21 cellular contexts compared by ENCODE assay signal in the genomic region with DNA sequence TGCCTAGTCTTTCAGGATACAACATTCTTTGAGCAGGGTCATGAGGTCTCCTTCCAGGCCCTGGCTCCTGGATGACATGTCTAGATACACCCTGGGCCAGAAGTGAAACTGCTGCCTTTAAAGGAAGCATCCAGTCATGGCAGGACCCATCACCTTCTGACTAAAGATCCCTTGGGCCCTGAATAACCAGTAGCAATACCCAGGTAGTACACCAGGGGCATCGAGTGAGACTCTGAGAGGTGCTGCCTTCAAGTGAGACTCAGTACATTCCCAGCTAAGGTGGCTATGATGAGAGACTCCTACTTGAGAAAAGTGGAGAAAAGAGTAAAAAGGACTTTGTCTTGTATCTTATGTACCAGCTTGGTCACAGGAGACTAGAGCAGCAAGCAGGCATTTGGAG. TPM values are rescaled to one million over a fixed set of nuclear protein-coding genes. Genes with fewer than 3 reads are reported as not detected.
DNase-seq lines count a peak whose midpoint lies in the region; ATAC-seq and TF ChIP-seq lines count a peak whose summit lies in the region.
"Had no signal": no experiment of that assay in that cellular context is flagged by ENCODE, and none has a peak within 500 bp of the region (broad histone marks: within the 10 kb centered on the region; RNA-seq: fewer than 3 reads in every experiment).

No MANE protein-coding gene starts in this region.

- no peaks in the 10 kb centered on the region for H3K36me3 ChIP-seq in GM06990 (ENCODE audit: control insufficient read depth, insufficient read depth, low read length)
- H3K36me3 ChIP-seq in endodermal cell (ENCODE audit: control insufficient read depth, insufficient read depth, low read length): no peaks in the 10 kb centered on the region
- H3K36me3 ChIP-seq: right atrium auricular region, thoracic aorta had no signal

- H3K4me1 ChIP-seq in endodermal cell (ENCODE audit: control insufficient read depth, insufficient read depth, low read length): no peaks in the 10 kb centered on the region
- H3K4me1 ChIP-seq: right atrium auricular region had no signal

- peak; percentile 49 for ATAC-seq in GM18907 (IDR thresholded peaks at IDR 0.05; ENCODE audit: unreplicated experiment)
- ATAC-seq in HG03196 (IDR thresholded peaks at IDR 0.05; ENCODE audit: unreplicated experiment): no peak
- no peak for ATAC-seq in activated T-helper 17 cell treated with anti-CD3 and anti-CD28 coated beads, Interleukin-2, amount 50 U/mL, for 72 hours (replicated peaks)
- ATAC-seq: esophagus mucosa had no signal

- no peak overlapping the region for H3K9ac ChIP-seq in endodermal cell (ENCODE audit: extremely low read depth, low read length, poor library complexity, severe bottlenecking)
- H3K9ac ChIP-seq: SK-N-SH had no signal

- peak; percentile 13 for TF ChIP-seq CTCF in GM06990 (IDR thresholded peaks at IDR 0.05; ENCODE audit: insufficient read depth, low read length, poor library complexity, severe bottlenecking)
- no peak for TF ChIP-seq CTCF in NB4 (IDR thresholded peaks at IDR 0.05; ENCODE audit: low read depth, low read length)
- peak; percentile 53 for TF ChIP-seq CTCF in endodermal cell (conservative IDR thresholded peaks at IDR 0.05)

- peaks cover 2% of the 10 kb centered on the region for H3K27me3 Mint-ChIP-seq in endodermal cell (ENCODE audit: insufficient read depth)
- peaks cover 23% of the 10 kb centered on the region for H3K27me3 Mint-ChIP-seq in activated T-helper 17 cell treated with anti-CD3 and anti-CD28 coated beads, Interleukin-2, amount 50 U/mL, for 72 hours

- DNase-seq in GM06990 (ENCODE audit: extremely low read depth, insufficient read length): no peak
- peak; percentile 5 for DNase-seq in NB4 (ENCODE audit: low read depth)
- peak; percentile 69 for DNase-seq in endodermal cell
- DNase-seq in COLO668 (lab: John Stamatoyannopoulos, UW; ENCODE audit: unreplicated experiment): no peak
- no peak for DNase-seq in NCI-H82 (lab: John Stamatoyannopoulos, UW)
- DNase-seq: dermis blood vessel endothelial cell; DMS153; islet precursor cell; NCI-H1436 treated with DMSO at 0.1 percent for 48 hours; SK-N-SH; stimulated activated CD4-positive, alpha-beta T cell treated with anti-CD3 and anti-CD28 coated beads, Interleukin-2, amount 100 ng/mL, for 24 hours had no signal

- no peak overlapping the region for H3K27ac ChIP-seq in endodermal cell (ENCODE audit: low read depth, low read length)
- H3K27ac ChIP-seq: right atrium auricular region, thoracic aorta had no signal

- 78% methylated on average over 1 of the region's 1 CpG; no CpG with 5 or more reads in 1 of the 2 experiments for WGBS in endodermal cell (ENCODE audit: insufficient coverage in 1 of 2, insufficient read length in 1 of 2), 2 experiments

- H3K4me3 Mint-ChIP-seq in endodermal cell: no peak overlapping the region
- no peak overlapping the region for H3K4me3 Mint-ChIP-seq in activated T-helper 17 cell treated with anti-CD3 and anti-CD28 coated beads, Interleukin-2, amount 50 U/mL, for 72 hours

- H3K9me3 Mint-ChIP-seq in endodermal cell: peaks cover 22% of the 10 kb centered on the region
- H3K9me3 Mint-ChIP-seq in activated T-helper 17 cell treated with anti-CD3 and anti-CD28 coated beads, Interleukin-2, amount 50 U/mL, for 72 hours: no peaks in the 10 kb centered on the region

- H3K9me3 ChIP-seq in endodermal cell (ENCODE audit: control insufficient read depth, low read length): no peaks in the 10 kb centered on the region
- H3K9me3 ChIP-seq: right atrium auricular region, SK-N-SH, thoracic aorta had no signal

- no peaks in the 10 kb centered on the region for H3K27me3 ChIP-seq in GM06990 (replicated peaks; ENCODE audit: control insufficient read depth, insufficient read depth, low read length)
- no peaks in the 10 kb centered on the region for H3K27me3 ChIP-seq in endodermal cell (ENCODE audit: control insufficient read depth, insufficient read depth, low read length, poor library complexity, severe bottlenecking)
- H3K27me3 ChIP-seq: right atrium auricular region had no signal

- no peaks in the 10 kb centered on the region for H3K36me3 Mint-ChIP-seq in endodermal cell (ENCODE audit: low read depth)
- no peaks in the 10 kb centered on the region for H3K36me3 Mint-ChIP-seq in activated T-helper 17 cell treated with anti-CD3 and anti-CD28 coated beads, Interleukin-2, amount 50 U/mL, for 72 hours (ENCODE audit: low read depth)

- H3K4me3 ChIP-seq in GM06990 (replicated peaks; ENCODE audit: low read depth, low read length) (no peak overlapping the region), NB4 (ENCODE audit: low read depth, low read length) (no peak overlapping the region), endodermal cell (ENCODE audit: low read length) (no peak overlapping the region)
- H3K4me3 ChIP-seq: right atrium auricular region, thoracic aorta had no signal

- no peaks in the 10 kb centered on the region for H3K4me1 Mint-ChIP-seq in endodermal cell
- no peaks in the 10 kb centered on the region for H3K4me1 Mint-ChIP-seq in activated T-helper 17 cell treated with anti-CD3 and anti-CD28 coated beads, Interleukin-2, amount 50 U/mL, for 72 hours

- TF ChIP-seq POLR2A in NB4 (IDR thresholded peaks at IDR 0.05; ENCODE audit: extremely low read depth, insufficient read length): no peak

- H3K27ac Mint-ChIP-seq in endodermal cell: no peak overlapping the region
- no peak overlapping the region for H3K27ac Mint-ChIP-seq in activated T-helper 17 cell treated with anti-CD3 and anti-CD28 coated beads, Interleukin-2, amount 50 U/mL, for 72 hours

RNA-seq across cellular contexts. Expression of a gene that starts 23.5 kb away (rescaled TPM):
- not detected for total RNA-seq in endodermal cell
- polyA plus RNA-seq in endodermal cell (2013, experiment 1 of 2): not detected
- not detected for polyA plus RNA-seq in endodermal cell (2013, experiment 2 of 2)
- not detected for total RNA-seq in activated T-helper 17 cell treated with anti-CD3 and anti-CD28 coated beads, Interleukin-2, amount 50 U/mL, for 72 hours
- total RNA-seq: activated CD8-positive, alpha-beta memory T cell treated with anti-CD3 and anti-CD28 coated beads for 36 hours; dermis blood vessel endothelial cell; esophagus mucosa; mesenteric fat pad; NCI-H460; right atrium auricular region; thoracic aorta had no signal
- polyA plus RNA-seq: BJ, SK-N-SH had no signal

RNA-seq across cellular contexts. Expression of a gene that starts 33.7 kb away (rescaled TPM):
- not detected for total RNA-seq in endodermal cell
- not detected for polyA plus RNA-seq in endodermal cell (2013, experiment 1 of 2)
- not detected for polyA plus RNA-seq in endodermal cell (2013, experiment 2 of 2)
- total RNA-seq in activated T-helper 17 cell treated with anti-CD3 and anti-CD28 coated beads, Interleukin-2, amount 50 U/mL, for 72 hours: not detected
- total RNA-seq: activated CD8-positive, alpha-beta memory T cell treated with anti-CD3 and anti-CD28 coated beads for 36 hours; dermis blood vessel endothelial cell; esophagus mucosa; mesenteric fat pad; NCI-H460; right atrium auricular region; thoracic aorta had no signal
- polyA plus RNA-seq: BJ, SK-N-SH had no signal

RNA-seq across cellular contexts. Expression of a gene that starts 45.8 kb away (rescaled TPM):
- not detected for total RNA-seq in endodermal cell
- polyA plus RNA-seq in endodermal cell (2013, experiment 1 of 2): not detected
- not detected for polyA plus RNA-seq in endodermal cell (2013, experiment 2 of 2)
- not detected for total RNA-seq in activated T-helper 17 cell treated with anti-CD3 and anti-CD28 coated beads, Interleukin-2, amount 50 U/mL, for 72 hours
- total RNA-seq: activated CD8-positive, alpha-beta memory T cell treated with anti-CD3 and anti-CD28 coated beads for 36 hours; dermis blood vessel endothelial cell; esophagus mucosa; mesenteric fat pad; NCI-H460; right atrium auricular region; thoracic aorta had no signal
- polyA plus RNA-seq: BJ, SK-N-SH had no signal

RNA-seq across cellular contexts. Expression of a gene that starts 56.6 kb away (rescaled TPM):
- total RNA-seq in endodermal cell: not detected
- polyA plus RNA-seq in endodermal cell (2013, experiment 1 of 2): not detected
- not detected for polyA plus RNA-seq in endodermal cell (2013, experiment 2 of 2)
- total RNA-seq in activated T-helper 17 cell treated with anti-CD3 and anti-CD28 coated beads, Interleukin-2, amount 50 U/mL, for 72 hours: under 1 TPM in 1 of 2 donors, not detected in 1; 0.15 TPM
- total RNA-seq: activated CD8-positive, alpha-beta memory T cell treated with anti-CD3 and anti-CD28 coated beads for 36 hours; dermis blood vessel endothelial cell; esophagus mucosa; mesenteric fat pad; NCI-H460; right atrium auricular region; thoracic aorta had no signal
- polyA plus RNA-seq: BJ, SK-N-SH had no signal

Comparison
In these comparisons a context has a peak if more than half of its experiments do, and no peak if none do; other contexts are left out.
1. DNase-seq: peak in NB4 (single experiment) and endodermal cell (single experiment); none in GM06990 (single experiment), COLO668 (single experiment) and NCI-H82 (single experiment).